ENCODE assay signal across 15 cellular contexts in genomic region chr5:132661231-132662003, GRCh38. TPM values are rescaled to one million over a fixed set of nuclear protein-coding genes. Genes with fewer than 3 reads are reported as not detected.
A peak's percentile ranks its signal among the peaks of the same experiment; 100 is the strongest.
DNase-seq lines count a peak whose midpoint lies in the region; ATAC-seq and TF ChIP-seq lines count a peak whose summit lies in the region.
"Had no signal": no experiment of that assay in that cellular context is flagged by ENCODE, and none has a peak within 500 bp of the region (broad histone marks: within the 10 kb centered on the region; RNA-seq: fewer than 3 reads in every experiment).

No MANE protein-coding gene starts in this region.

- no peaks in the 10 kb centered on the region for H3K9me3 ChIP-seq in WERI-Rb-1 (ENCODE audit: severe bottlenecking)
- no peaks in the 10 kb centered on the region for H3K9me3 ChIP-seq in esophagus squamous epithelium

- DNase-seq in GM10266 (ENCODE audit: extremely low spot score) (peak; percentile 70), WERI-Rb-1 (no peak), left kidney (ENCODE audit: low read depth, low spot score) (peak; percentile 46), esophagus squamous epithelium (lab: John Stamatoyannopoulos, UW) (no peak), NK-92 (lab: John Stamatoyannopoulos, UW; ENCODE audit: unreplicated experiment) (no peak), posterior cingulate gyrus (no peak)
- no peak for DNase-seq in stimulated activated CD4-positive, alpha-beta T cell treated with anti-CD3 and anti-CD28 coated beads, Interleukin-4, amount 100 ng/mL, for 24 hours
- DNase-seq: NCI-H1436; NCI-H526 treated with DMSO at 0.1 percent for 48 hours; stimulated activated CD4-positive, alpha-beta T cell treated with anti-CD3 and anti-CD28 coated beads, Interleukin-2, amount 100 ng/mL, for 48 hours had no signal

- H3K27ac ChIP-seq in WERI-Rb-1 (no peak overlapping the region), esophagus squamous epithelium (no peak overlapping the region)
- H3K27ac ChIP-seq: SK-N-MC had no signal

- no peak for TF ChIP-seq POLR2A in esophagus squamous epithelium (IDR thresholded peaks at IDR 0.05)

- H3K36me3 ChIP-seq in WERI-Rb-1 (no peaks in the 10 kb centered on the region), esophagus squamous epithelium (no peaks in the 10 kb centered on the region)

- H3K27me3 ChIP-seq in WERI-Rb-1 (ENCODE audit: insufficient read depth, low read depth, severe bottlenecking) (no peaks in the 10 kb centered on the region), esophagus squamous epithelium (peaks cover 0 to 13% (median 2%) of the 10 kb centered on the region in 4 donors)

- H3K4me3 ChIP-seq in WERI-Rb-1 (ENCODE audit: low read depth, low read length), result no peak overlapping the region
- H3K4me3 ChIP-seq in esophagus squamous epithelium, result no peak overlapping the region
- H3K4me3 ChIP-seq: SK-N-MC had no signal

- 71 to 78% methylated on average over 7 to 8 of the region's 12 CpGs for WGBS in esophagus squamous epithelium, 2 donors

- intact Hi-C loops in esophagus squamous epithelium (cut with DNase I) (no loop called here), posterior cingulate gyrus (cut with DNase I) (no loop called here)

- ATAC-seq in GM19351 (IDR thresholded peaks at IDR 0.05; ENCODE audit: unreplicated experiment), result peak; percentile 19

- peak; percentile 39 for TF ChIP-seq CTCF in GM10266 (IDR thresholded peaks at IDR 0.05; ENCODE audit: control insufficient read depth, insufficient read depth, low read depth, missing control alignments)
- TF ChIP-seq CTCF in WERI-Rb-1 (IDR thresholded peaks at IDR 0.05; ENCODE audit: low read depth, low read length), result 0 out of 2 replicates have a peak, but pooled peaks have one; percentile 8
- TF ChIP-seq CTCF in esophagus squamous epithelium (IDR thresholded peaks at IDR 0.05), result no peak

- H3K4me1 ChIP-seq in esophagus squamous epithelium, result peaks cover 2 to 5% (median 2%) of the 10 kb centered on the region in 3 donors

RNA-seq across cellular contexts. Expression of gene IL13, which starts 3.4 kb away (rescaled TPM):
- not detected for total RNA-seq in esophagus squamous epithelium
- total RNA-seq: mesenteric fat pad, pulmonary artery endothelial cell, temporal lobe had no signal

RNA-seq across cellular contexts. Expression of gene IL4, which starts 12.4 kb away (rescaled TPM):
- not detected for total RNA-seq in esophagus squamous epithelium
- total RNA-seq: mesenteric fat pad, pulmonary artery endothelial cell, temporal lobe had no signal

Comparison
In these comparisons a context has a peak if more than half of its experiments do, and no peak if none do; other contexts are left out.
1. DNase-seq: peak in GM10266 (single experiment) and left kidney (single experiment); none in WERI-Rb-1 (single experiment), esophagus squamous epithelium (single experiment), NK-92 (single experiment), posterior cingulate gyrus (0 of 10) and stimulated activated CD4-positive, alpha-beta T cell treated with anti-CD3 and anti-CD28 coated beads, Interleukin-4, amount 100 ng/mL, for 24 hours (single experiment).
2. CTCF ChIP-seq: peak in GM10266 (single experiment) and WERI-Rb-1 (single experiment); none in esophagus squamous epithelium (0 of 6).